ENCODE assay signal across 8 cellular contexts in the genomic region with DNA sequence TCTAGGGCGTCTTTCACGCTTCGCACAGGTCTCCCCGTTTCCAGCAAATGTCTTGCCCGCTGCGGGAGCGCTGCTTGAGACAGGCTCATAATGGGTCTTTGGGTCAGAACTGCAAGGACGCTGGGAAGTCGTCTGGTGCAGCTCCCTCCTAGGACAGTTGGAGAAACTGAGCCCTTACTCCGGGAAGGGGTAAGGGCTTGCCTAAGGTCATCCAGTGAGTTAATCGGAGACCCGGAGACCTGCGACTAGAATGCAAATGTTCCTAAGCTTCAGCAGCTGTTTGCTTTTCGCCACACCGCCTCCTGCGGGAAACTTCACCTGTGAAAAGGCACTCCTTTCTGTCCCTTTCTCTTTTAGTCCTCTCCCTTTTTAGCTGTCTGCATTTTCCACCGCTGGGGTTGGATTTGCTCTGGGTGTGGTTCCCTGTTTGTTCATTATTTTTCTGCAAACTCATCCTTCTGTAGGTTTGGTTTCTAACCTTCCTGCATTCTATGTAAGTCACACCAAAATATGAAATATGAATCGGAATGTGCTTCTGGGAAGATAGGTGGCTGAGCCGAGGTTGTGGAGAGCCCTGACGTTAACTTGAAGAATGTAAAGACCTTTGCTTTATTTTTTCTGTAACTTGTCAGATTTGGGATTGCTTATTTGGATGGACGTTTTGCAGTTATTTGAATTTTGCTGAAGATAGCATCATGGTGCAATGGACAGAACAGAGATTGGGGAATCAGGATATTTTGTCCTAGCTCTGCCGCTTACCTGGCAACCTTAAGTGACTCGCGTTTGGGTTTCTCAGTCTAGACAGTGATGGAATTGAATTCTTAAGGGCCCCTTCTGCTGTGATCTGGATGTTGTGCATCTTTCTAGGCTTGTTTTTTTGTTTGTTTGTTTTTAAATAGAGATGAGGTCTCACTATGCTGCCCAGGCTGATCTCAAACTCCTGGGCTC. TPM values are rescaled to one million over a fixed set of nuclear protein-coding genes. Genes with fewer than 3 reads are reported as not detected.
DNase-seq lines count a peak whose midpoint lies in the region; ATAC-seq and TF ChIP-seq lines count a peak whose summit lies in the region.

No MANE protein-coding gene starts in this region.

- H3K4me3 Mint-ChIP-seq in Calu3 (ENCODE audit: low read depth, unreplicated experiment), result peak overlapping the region; percentile 84

- H3K4me3 ChIP-seq in fibroblast of villous mesenchyme (ENCODE audit: low read depth, low read length) (peak overlapping the region; percentile 83), neutrophil (ENCODE audit: low read depth in 1 of 2, low read length in 1 of 2) (peak overlapping the region; percentile 93 to 99)

- H3K9me3 ChIP-seq in neutrophil, result no peaks in the 10 kb centered on the region

- no peaks in the 10 kb centered on the region for H3K9me3 Mint-ChIP-seq in Calu3 (ENCODE audit: low read depth, unreplicated experiment)

- intact Hi-C loops in Calu3 (cut with micrococcal nuclease; ENCODE audit: unreplicated experiment), result loop anchor here (10.0 kb wide), 2 partner anchors 326 to 444 kb away; a partner anchor contains a TSS

- TF ChIP-seq CTCF in Calu3 (IDR thresholded peaks at IDR 0.05; ENCODE audit: unreplicated experiment), result no peak
- no peak for TF ChIP-seq CTCF in fibroblast of villous mesenchyme (IDR thresholded peaks at IDR 0.05; ENCODE audit: insufficient read depth, low read depth, low read length)
- TF ChIP-seq CTCF in neutrophil (IDR thresholded peaks at IDR 0.05), result no peak

- H3K36me3 Mint-ChIP-seq in Calu3 (ENCODE audit: insufficient read depth, unreplicated experiment), result peaks cover 12% of the 10 kb centered on the region

- CTCF ChIA-PET in Calu3 (lab: Charles Lee), result interaction anchor here (0.6 to 3.4 kb wide), 8 partner anchors 23 to 323 kb away, joined by 3 to 65 read pairs (median 4); a partner anchor contains a TSS

- H3K4me1 Mint-ChIP-seq in Calu3 (ENCODE audit: low read depth, unreplicated experiment), result peaks cover 26% of the 10 kb centered on the region

- peaks cover 13% of the 10 kb centered on the region for H3K36me3 ChIP-seq in neutrophil

- H3K27ac ChIP-seq in neutrophil, result peak overlapping the region; percentile 85

- ATAC-seq in GM21576 (IDR thresholded peaks at IDR 0.05; ENCODE audit: unreplicated experiment) (peak; percentile 12), GM18870 (IDR thresholded peaks at IDR 0.05; ENCODE audit: unreplicated experiment) (no peak)

- H3K4me1 ChIP-seq in neutrophil (ENCODE audit: control insufficient read depth in 1 of 2, insufficient read depth in 1 of 2, low read depth in 1 of 2, low read length in 1 of 2), result peaks cover 25 to 30% of the 10 kb centered on the region in 2 experiments

- H3K27me3 ChIP-seq in neutrophil, result no peaks in the 10 kb centered on the region

- TSS peak; percentile 72 for BruUV-seq in Calu3 (replicated peaks; lab: Mats Ljungman, UMichigan)

- DNase-seq in Calu3 (peak; percentile 50), NCI-H1694 (lab: John Stamatoyannopoulos, UW) (peak; percentile 7), fibroblast of villous mesenchyme (ENCODE audit: low read depth) (peak; percentile 12), mesenteric fat pad (ENCODE audit: low spot score) (no peak)
- DNase-seq in activated CD8-positive, alpha-beta memory T cell treated with anti-CD3 and anti-CD28 coated beads, Interleukin-2, amount 50 U/mL, for 4 hours, result peak; percentile 17

- peaks cover 16% of the 10 kb centered on the region for H3K27me3 Mint-ChIP-seq in Calu3 (ENCODE audit: unreplicated experiment)

- H3K27ac Mint-ChIP-seq in Calu3 (ENCODE audit: unreplicated experiment), result peak overlapping the region; percentile 84

RNA-seq across cellular contexts. Expression of a gene that starts 0.9 kb away (rescaled TPM):
- 11.4 and 12.3 TPM in 2 replicates for total RNA-seq in Calu3 (2022)
- total RNA-seq in fibroblast of villous mesenchyme, result 10.4 and 12.2 TPM in 2 replicates
- 23.3 TPM for total RNA-seq in mesenteric fat pad
